9 cellular contexts compared by ENCODE assay signal in the genomic region with DNA sequence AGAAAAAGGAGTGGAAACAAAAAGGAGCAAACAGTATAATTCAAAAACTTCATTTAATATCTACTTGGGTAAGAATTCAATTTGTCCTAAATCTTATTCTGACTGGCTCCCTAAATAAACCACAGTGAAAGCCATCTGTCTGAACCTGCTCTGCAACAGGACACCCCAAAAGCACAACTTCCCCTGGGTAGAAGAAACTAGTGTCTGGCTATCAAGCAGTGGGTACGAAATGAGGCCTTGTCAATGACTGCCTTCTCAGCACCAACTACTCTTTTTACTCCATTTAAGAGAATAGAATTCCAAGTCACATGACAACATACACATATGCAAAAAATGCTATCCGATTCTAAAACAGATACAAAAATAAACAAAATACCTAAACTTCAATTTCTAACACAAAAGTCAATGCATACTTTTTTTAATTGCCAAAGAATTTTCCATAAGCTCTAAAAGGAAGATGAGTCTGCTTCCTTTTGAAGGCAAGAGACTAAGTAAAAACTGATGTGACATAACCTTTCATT.
A peak's percentile ranks its signal among the peaks of the same experiment; 100 is the strongest.
DNase-seq lines count a peak whose midpoint lies in the region; ATAC-seq and TF ChIP-seq lines count a peak whose summit lies in the region.
"Had no signal": no experiment of that assay in that cellular context is flagged by ENCODE, and none has a peak within 500 bp of the region (broad histone marks: within the 10 kb centered on the region; RNA-seq: fewer than 3 reads in every experiment).

No MANE protein-coding gene starts in this region.

- no peak for TF ChIP-seq POLR2A in adrenal gland (IDR thresholded peaks at IDR 0.05)

- DNase-seq in SK-N-SH = no peak
- no peak for DNase-seq in adrenal gland
- DNase-seq in NCI-H187 treated with DMSO at 0.1 percent for 48 hours (lab: John Stamatoyannopoulos, UW) = no peak
- DNase-seq in stimulated activated CD4-positive, alpha-beta T cell treated with anti-CD3 and anti-CD28 coated beads, Interleukin-2, amount 100 ng/mL, for 48 hours = no peak
- no peak for DNase-seq in SHP77 treated with DMSO at 0.1 percent for 48 hours (lab: John Stamatoyannopoulos, UW)
- DNase-seq: activated B cell treated with CpG ODN at 0.5 μM for 24 hours had no signal

- no peak for ATAC-seq in SK-N-SH treated with all-trans-retinoic acid at 6 μM for 48 hours

- CTCF ChIA-PET in SK-N-SH (lab: Yijun Ruan, JAX) = interaction anchor here (0.8 to 0.9 kb wide), 2 partner anchors 15 to 37 kb away, joined by 3 read pairs; no protein-coding TSS in a partner anchor

- H3K4me1 ChIP-seq in SK-N-SH (ENCODE audit: control insufficient read depth in 1 of 2, insufficient read depth in 2 of 2, low read depth in 1 of 2, low read length in 1 of 2) (peaks cover 15 to 24% of the 10 kb centered on the region in 2 experiments; a peak in 3 of 4 replicates), adrenal gland (replicated peaks in 1 of 2) (peaks cover 22 to 34% of the 10 kb centered on the region in 2 donors), thymus (ENCODE audit: control insufficient read depth, insufficient read depth, low read length) (peaks cover 6% of the 10 kb centered on the region)

- POLR2A ChIA-PET in SK-N-SH (lab: Yijun Ruan, JAX) = no interaction called here

- H3K9me2 ChIP-seq in SK-N-SH = no peaks in the 10 kb centered on the region

- intact Hi-C loops in adrenal gland (cut with DNase I) = no loop called here

- TF ChIP-seq CTCF in SK-N-SH (IDR thresholded peaks at IDR 0.05) (no peak), adrenal gland (IDR thresholded peaks at IDR 0.05) (no peak)

- peaks cover 38% of the 10 kb centered on the region for H3K79me2 ChIP-seq in SK-N-SH (ENCODE audit: insufficient read depth)

- H4K20me1 ChIP-seq in SK-N-SH (ENCODE audit: insufficient read depth) = no peaks in the 10 kb centered on the region

- H3K4me2 ChIP-seq in SK-N-SH = peak overlapping the region; percentile 81

- TF ChIP-seq EP300 in SK-N-SH (IDR thresholded peaks at IDR 0.05; ENCODE audit: borderline replicate concordance in 1 of 2, low read depth in 1 of 2, low read length in 1 of 2) = no peak

- H3K36me3 ChIP-seq in SK-N-SH (replicated peaks in 1 of 2; ENCODE audit: control insufficient read depth in 1 of 2, insufficient read depth in 2 of 2, low read length in 1 of 2) = no peaks in the 10 kb centered on the region
- H3K36me3 ChIP-seq in adrenal gland (replicated peaks in 1 of 2) = no peaks in the 10 kb centered on the region
- no peaks in the 10 kb centered on the region for H3K36me3 ChIP-seq in thymus (ENCODE audit: control insufficient read depth, insufficient read depth)

- no peaks in the 10 kb centered on the region for H3K9me3 ChIP-seq in SK-N-SH
- H3K9me3 ChIP-seq in adrenal gland (replicated peaks in 1 of 3) = no peaks in the 10 kb centered on the region
- H3K9me3 ChIP-seq in thymus (ENCODE audit: control insufficient read depth) = no peaks in the 10 kb centered on the region

- peak overlapping the region; percentile 73; the same call in 1 of the 2 replicates for H3K9ac ChIP-seq in SK-N-SH

- H2AFZ ChIP-seq in SK-N-SH (ENCODE audit: low read depth) = no peak overlapping the region

- H3K27ac ChIP-seq in SK-N-SH (ENCODE audit: low read depth in 2 of 2, low read length in 1 of 2) = peak overlapping the region; percentile 85 to 87
- H3K27ac ChIP-seq in adrenal gland = peak overlapping the region; percentile 73 to 94 (median 84)
- H3K27ac ChIP-seq in layer of hippocampus (ENCODE audit: low read depth, low read length) = peak overlapping the region; percentile 83
- peak overlapping the region; percentile 43 for H3K27ac ChIP-seq in thymus (ENCODE audit: low read depth)

- H3K27me3 ChIP-seq in SK-N-SH (ENCODE audit: insufficient read depth) (no peaks in the 10 kb centered on the region), adrenal gland (no peaks in the 10 kb centered on the region), layer of hippocampus (ENCODE audit: control insufficient read depth, insufficient read depth, low read length) (no peaks in the 10 kb centered on the region), thymus (ENCODE audit: control insufficient read depth, insufficient read depth) (no peaks in the 10 kb centered on the region)

- H3K4me3 ChIP-seq in SK-N-SH (ENCODE audit: low read depth in 2 of 2, low read length in 1 of 2) (peak overlapping the region; percentile 49 to 70; a peak in 3 of 4 replicates), adrenal gland (peak overlapping the region in 1 of 4 donors; percentile 54), thymus (ENCODE audit: low read length) (peak overlapping the region; percentile 44)

- peaks cover 24% of the 10 kb centered on the region for H3F3A ChIP-seq in SK-N-SH (replicated peaks; ENCODE audit: insufficient read depth)

- 76% methylated on average over 2 of the region's 2 CpGs for WGBS in SK-N-SH (ENCODE audit: low lambda C conversion rate)
- 33 to 41% (median 37%) methylated on average over 2 of the region's 2 CpGs for WGBS in adrenal gland, 4 donors
- 71% methylated on average over 2 of the region's 2 CpGs for WGBS in thymus

- TF ChIP-seq RAD21 in SK-N-SH (IDR thresholded peaks at IDR 0.05; ENCODE audit: low read length) = no peak

TF ChIP-seq in SK-N-SH, 30 proteins besides CTCF, POLR2A, EP300 and RAD21:
- TF ChIP-seq CHD2 (IDR thresholded peaks at IDR 0.05; ENCODE audit: low read length, partially characterized antibody) (no peak), MEF2A (IDR thresholded peaks at IDR 0.05; ENCODE audit: borderline replicate concordance, low read depth) (no peak), RCOR1 (IDR thresholded peaks at IDR 0.05; ENCODE audit: low read length) (no peak), SIN3A (IDR thresholded peaks at IDR 0.05; ENCODE audit: borderline replicate concordance, low read depth, low read length) (no peak), NFIC (IDR thresholded peaks at IDR 0.05; ENCODE audit: borderline replicate concordance) (no peak), EZH2phosphoT487 (IDR thresholded peaks at IDR 0.05; ENCODE audit: borderline replicate concordance, low read depth) (no peak), TEAD4 (IDR thresholded peaks at IDR 0.05; ENCODE audit: borderline replicate concordance, insufficient read depth) (no peak), ELF1 (IDR thresholded peaks at IDR 0.05) (no peak), MXI1 (IDR thresholded peaks at IDR 0.05; ENCODE audit: low read depth, low read length) (no peak), GATA2 (CRISPR knock-in tag; IDR thresholded peaks at IDR 0.05) (no peak), NRF1 (IDR thresholded peaks at IDR 0.05; ENCODE audit: low read depth, low read length) (no peak), GABPA (IDR thresholded peaks at IDR 0.05; ENCODE audit: low read depth) (no peak)
- TF ChIP-seq, protein P1, sequence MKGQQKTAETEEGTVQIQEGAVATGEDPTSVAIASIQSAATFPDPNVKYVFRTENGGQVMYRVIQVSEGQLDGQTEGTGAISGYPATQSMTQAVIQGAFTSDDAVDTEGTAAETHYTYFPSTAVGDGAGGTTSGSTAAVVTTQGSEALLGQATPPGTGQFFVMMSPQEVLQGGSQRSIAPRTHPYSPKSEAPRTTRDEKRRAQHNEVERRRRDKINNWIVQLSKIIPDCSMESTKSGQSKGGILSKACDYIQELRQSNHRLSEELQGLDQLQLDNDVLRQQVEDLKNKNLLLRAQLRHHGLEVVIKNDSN (IDR thresholded peaks at IDR 0.05; ENCODE audit: borderline replicate concordance, low read depth) = no peak
- TF ChIP-seq, protein P2, sequence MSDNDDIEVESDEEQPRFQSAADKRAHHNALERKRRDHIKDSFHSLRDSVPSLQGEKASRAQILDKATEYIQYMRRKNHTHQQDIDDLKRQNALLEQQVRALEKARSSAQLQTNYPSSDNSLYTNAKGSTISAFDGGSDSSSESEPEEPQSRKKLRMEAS (IDR thresholded peaks at IDR 0.05; ENCODE audit: low read depth) = no peak

TF ChIP-seq in SK-N-SH treated with all-trans-retinoic acid at 6 μM for 48 hours, 23 proteins besides CTCF, POLR2A, EP300 and RAD21:
- no peak for TF ChIP-seq ZFP3 (CRISPR knock-in tag; IDR thresholded peaks at IDR 0.05)
- no peak for TF ChIP-seq ARNTL (CRISPR knock-in tag; IDR thresholded peaks at IDR 0.05; ENCODE audit: borderline replicate concordance, low read depth)
- TF ChIP-seq, protein P3, sequence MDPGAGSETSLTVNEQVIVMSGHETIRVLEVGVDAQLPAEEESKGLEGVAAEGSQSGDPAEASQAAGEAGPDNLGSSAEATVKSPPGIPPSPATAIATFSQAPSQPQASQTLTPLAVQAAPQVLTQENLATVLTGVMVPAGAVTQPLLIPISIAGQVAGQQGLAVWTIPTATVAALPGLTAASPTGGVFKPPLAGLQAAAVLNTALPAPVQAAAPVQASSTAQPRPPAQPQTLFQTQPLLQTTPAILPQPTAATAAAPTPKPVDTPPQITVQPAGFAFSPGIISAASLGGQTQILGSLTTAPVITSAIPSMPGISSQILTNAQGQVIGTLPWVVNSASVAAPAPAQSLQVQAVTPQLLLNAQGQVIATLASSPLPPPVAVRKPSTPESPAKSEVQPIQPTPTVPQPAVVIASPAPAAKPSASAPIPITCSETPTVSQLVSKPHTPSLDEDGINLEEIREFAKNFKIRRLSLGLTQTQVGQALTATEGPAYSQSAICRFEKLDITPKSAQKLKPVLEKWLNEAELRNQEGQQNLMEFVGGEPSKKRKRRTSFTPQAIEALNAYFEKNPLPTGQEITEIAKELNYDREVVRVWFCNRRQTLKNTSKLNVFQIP (CRISPR knock-in tag; IDR thresholded peaks at IDR 0.05; ENCODE audit: borderline replicate concordance, low read depth) = no peak
- no peak for TF ChIP-seq ZNF70 (CRISPR knock-in tag; IDR thresholded peaks at IDR 0.05)
- no peak for TF ChIP-seq BACH2 (CRISPR knock-in tag; IDR thresholded peaks at IDR 0.05; ENCODE audit: borderline replicate concordance)
- TF ChIP-seq, protein P4, sequence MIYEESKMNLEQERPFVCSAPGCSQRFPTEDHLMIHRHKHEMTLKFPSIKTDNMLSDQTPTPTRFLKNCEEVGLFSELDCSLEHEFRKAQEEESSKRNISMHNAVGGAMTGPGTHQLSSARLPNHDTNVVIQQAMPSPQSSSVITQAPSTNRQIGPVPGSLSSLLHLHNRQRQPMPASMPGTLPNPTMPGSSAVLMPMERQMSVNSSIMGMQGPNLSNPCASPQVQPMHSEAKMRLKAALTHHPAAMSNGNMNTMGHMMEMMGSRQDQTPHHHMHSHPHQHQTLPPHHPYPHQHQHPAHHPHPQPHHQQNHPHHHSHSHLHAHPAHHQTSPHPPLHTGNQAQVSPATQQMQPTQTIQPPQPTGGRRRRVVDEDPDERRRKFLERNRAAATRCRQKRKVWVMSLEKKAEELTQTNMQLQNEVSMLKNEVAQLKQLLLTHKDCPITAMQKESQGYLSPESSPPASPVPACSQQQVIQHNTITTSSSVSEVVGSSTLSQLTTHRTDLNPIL (CRISPR knock-in tag; IDR thresholded peaks at IDR 0.05; ENCODE audit: low read depth) = no peak
- TF ChIP-seq PPARA (CRISPR knock-in tag; IDR thresholded peaks at IDR 0.05; ENCODE audit: borderline replicate concordance) = no peak
- TF ChIP-seq CSDC2 (CRISPR knock-in tag; IDR thresholded peaks at IDR 0.05) = no peak
- no peak for TF ChIP-seq GLIS3 (CRISPR knock-in tag; IDR thresholded peaks at IDR 0.05)
- no peak for TF ChIP-seq TCF4 (CRISPR knock-in tag; IDR thresholded peaks at IDR 0.05; ENCODE audit: borderline replicate concordance)
- no peak for TF ChIP-seq ZNF565 (CRISPR knock-in tag; conservative IDR thresholded peaks at IDR 0.05; ENCODE audit: low read depth)
- no peak for TF ChIP-seq ZNF8 (CRISPR knock-in tag; IDR thresholded peaks at IDR 0.05)
- no peak for TF ChIP-seq RARB (CRISPR knock-in tag; IDR thresholded peaks at IDR 0.05)
